Comparison of ENCODE assay signal across 8 cellular contexts in the genomic region with DNA sequence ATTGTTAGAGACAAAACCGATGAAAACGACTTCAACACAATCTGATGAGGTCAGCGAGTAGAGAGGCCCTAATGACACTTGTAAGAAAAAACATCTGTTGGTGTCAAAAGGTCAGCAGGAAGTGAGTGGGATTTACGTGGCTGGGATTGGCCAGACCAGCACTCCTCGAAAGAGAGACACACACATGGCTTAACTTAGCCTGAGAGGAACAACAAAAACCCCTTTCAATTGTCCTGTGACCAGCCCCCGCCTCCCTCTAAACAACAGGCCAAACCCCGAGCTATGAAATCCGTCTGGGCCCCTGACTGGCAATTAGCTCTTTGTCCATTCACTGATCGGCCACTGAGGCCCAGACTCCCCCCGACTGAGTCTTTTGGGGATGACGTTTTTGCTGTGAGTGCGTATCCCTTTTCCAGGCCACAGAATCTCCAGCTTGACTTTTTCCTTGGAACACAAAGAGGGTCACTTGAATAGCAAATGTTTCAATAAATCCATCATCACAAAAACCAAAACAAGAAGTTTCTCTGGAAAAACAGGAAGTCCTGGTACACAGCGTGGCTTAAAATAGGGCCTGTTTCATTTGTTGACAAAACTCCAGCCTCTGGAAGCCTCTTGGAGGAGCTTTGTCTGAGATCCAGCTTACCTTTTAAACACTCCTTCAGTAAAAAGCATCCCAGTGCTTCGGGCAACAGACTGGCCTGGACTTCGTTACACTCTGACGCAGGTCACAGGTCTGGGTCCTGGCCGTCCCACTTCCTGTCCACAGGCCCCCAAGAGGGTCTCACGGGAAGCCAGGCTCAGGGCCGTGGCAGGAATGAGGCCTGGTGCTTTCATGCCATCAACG.
DNase-seq lines count a peak whose midpoint lies in the region; ATAC-seq, FAIRE-seq and TF ChIP-seq lines count a peak whose summit lies in the region.

No MANE protein-coding gene starts in this region.

- H3K27me3 Mint-ChIP-seq in endothelial cell (ENCODE audit: unreplicated experiment): peaks cover 13% of the 10 kb centered on the region

- peak overlapping the region; percentile 84 to 87 for H3K27ac ChIP-seq in mucosa of rectum (ENCODE audit: low read depth in 2 of 2, low read length in 2 of 2)
- peak overlapping the region; percentile 91 to 99 for H3K27ac ChIP-seq in uterus

- peaks cover 42% of the 10 kb centered on the region for H3K36me3 Mint-ChIP-seq in endothelial cell (ENCODE audit: low read depth, unreplicated experiment)

- H3K36me3 ChIP-seq in NT2/D1 (ENCODE audit: insufficient read depth, insufficient read length, low read length): peaks cover 33% of the 10 kb centered on the region
- H3K36me3 ChIP-seq in mucosa of rectum (ENCODE audit: control insufficient read depth in 2 of 2, insufficient read depth in 2 of 2, low read length in 2 of 2): peaks cover 0 to 5% of the 10 kb centered on the region in 2 donors
- H3K36me3 ChIP-seq in uterus: no peaks in the 10 kb centered on the region

- TF ChIP-seq CTCF in endothelial cell (IDR thresholded peaks at IDR 0.05; ENCODE audit: unreplicated experiment) (no peak), uterus (IDR thresholded peaks at IDR 0.05) (no peak)

- intact Hi-C loops in uterus (cut with DNase I; ENCODE audit: low total_unique reads): loop anchor here (10.0 kb wide), 1 partner anchor 97 kb away; no protein-coding TSS in a partner anchor

- no peaks in the 10 kb centered on the region for H3K9me3 Mint-ChIP-seq in endothelial cell (ENCODE audit: unreplicated experiment)

- H3K9me3 ChIP-seq in NT2/D1 (ENCODE audit: insufficient read depth, low read length) (no peaks in the 10 kb centered on the region; the same call in 1 of the 2 replicates), mucosa of rectum (ENCODE audit: control insufficient read depth in 2 of 2, low read length in 2 of 2) (no peaks in the 10 kb centered on the region), uterus (no peaks in the 10 kb centered on the region)

- peaks cover 67% of the 10 kb centered on the region for H3K4me1 Mint-ChIP-seq in endothelial cell (ENCODE audit: unreplicated experiment)

- peak overlapping the region; percentile 21 for H3K9ac ChIP-seq in NT2/D1 (ENCODE audit: insufficient read length, low read depth)
- peak overlapping the region in 1 of 2 donors; percentile 49 for H3K9ac ChIP-seq in mucosa of rectum (ENCODE audit: low read depth in 1 of 2, low read length in 2 of 2)

- peaks cover 9% of the 10 kb centered on the region for H3K4me1 ChIP-seq in NT2/D1 (ENCODE audit: insufficient read depth, insufficient read length)
- peaks cover 39 to 50% of the 10 kb centered on the region in 2 donors for H3K4me1 ChIP-seq in mucosa of rectum (ENCODE audit: control insufficient read depth in 2 of 2, insufficient read depth in 2 of 2, low read length in 2 of 2)
- H3K4me1 ChIP-seq in uterus: peaks cover 45 to 63% of the 10 kb centered on the region in 2 donors

- TF ChIP-seq POLR2A in GM12891 (IDR thresholded peaks at IDR 0.05; ENCODE audit: low read depth, low read length) (no peak), uterus (IDR thresholded peaks at IDR 0.05) (peak; percentile 9 to 44)

- ATAC-seq in HG03025 (IDR thresholded peaks at IDR 0.05; ENCODE audit: low FRiP score, unreplicated experiment): no peak

- H3K4me3 ChIP-seq in NT2/D1 (ENCODE audit: insufficient read length, low read depth): no peak overlapping the region
- H3K4me3 ChIP-seq in mucosa of rectum (ENCODE audit: low read length in 2 of 2): peak overlapping the region in 1 of 2 donors; percentile 9
- no peak overlapping the region for H3K4me3 ChIP-seq in uterus

- H3K27ac Mint-ChIP-seq in endothelial cell (ENCODE audit: unreplicated experiment): peak overlapping the region; percentile 98

- DNase-seq in GM12891 (ENCODE audit: insufficient read length, low spot score) (no peak), NT2/D1 (ENCODE audit: low read depth, low spot score) (no peak), endothelial cell (ENCODE audit: low spot score) (peak; percentile 47), uterus (peak; percentile 85 to 93), HTR-8/SVneo (ENCODE audit: insufficient read length, low spot score) (no peak), kidney glomerular epithelial cell (lab: John Stamatoyannopoulos, UW) (no peak)

- H3K4me3 Mint-ChIP-seq in endothelial cell (ENCODE audit: unreplicated experiment): no peak overlapping the region

- H3K27me3 ChIP-seq in NT2/D1 (ENCODE audit: insufficient read depth, insufficient read length) (no peaks in the 10 kb centered on the region), mucosa of rectum (ENCODE audit: control insufficient read depth in 2 of 2, insufficient read depth in 2 of 2, low read length in 2 of 2) (no peaks in the 10 kb centered on the region), uterus (no peaks in the 10 kb centered on the region)

- FAIRE-seq in GM12891 (lab: Jason Lieb, UNC) (no peak), HTR-8/SVneo (lab: Jason Lieb, UNC) (no peak)

TF ChIP-seq in GM12891, 5 proteins besides CTCF, POLR2A, EP300 and RAD21:
- TF ChIP-seq SPI1 (IDR thresholded peaks at IDR 0.05; ENCODE audit: low read depth, low read length) (peak; percentile 30; the same call in 1 of the 2 replicates), PAX5 (IDR thresholded peaks at IDR 0.05; ENCODE audit: insufficient read depth, low read length, severe bottlenecking) (no peak)

Comparison
In these comparisons a context has a peak if more than half of its experiments do, and no peak if none do; other contexts are left out.
1. DNase-seq: peak in endothelial cell (single experiment) and uterus (2 of 2); none in GM12891 (single experiment), NT2/D1 (single experiment), HTR-8/SVneo (single experiment) and kidney glomerular epithelial cell (single experiment).